In genomic region chr15:89408512-89409183, GRCh38 we compare ENCODE assay signal across 12 cellular contexts.
DNase-seq lines count a peak whose midpoint lies in the region; ATAC-seq and TF ChIP-seq lines count a peak whose summit lies in the region.
"Had no signal": no experiment of that assay in that cellular context is flagged by ENCODE, and none has a peak within 500 bp of the region (broad histone marks: within the 10 kb centered on the region; RNA-seq: fewer than 3 reads in every experiment).

No MANE protein-coding gene starts in this region.

- CTCF ChIA-PET in mammary epithelial cell (lab: Charles Lee; ENCODE audit: low non-redundant PET), result no interaction called here

- H3K27ac ChIP-seq in mammary epithelial cell (ENCODE audit: insufficient read depth, low read depth, low read length) (no peak overlapping the region), thoracic aorta (no peak overlapping the region)
- H3K27ac ChIP-seq: esophagus squamous epithelium, right atrium auricular region had no signal

- peak overlapping the region; percentile 41 for H3K4me2 ChIP-seq in mammary epithelial cell (ENCODE audit: insufficient read depth, low read depth, low read length)

- WGBS in mammary epithelial cell (ENCODE audit: low coverage, missing lambda C conversion rate), result 23% methylated on average over 31 of the region's 32 CpGs

- H3K4me3 ChIP-seq in mammary epithelial cell (replicated peaks in 1 of 3; ENCODE audit: insufficient read depth in 1 of 3, low read depth in 2 of 3, low read length in 3 of 3), result no peak overlapping the region
- H3K4me3 ChIP-seq in thoracic aorta, result peak overlapping the region; percentile 60

- ATAC-seq in memory B cell (ENCODE audit: low read depth), result no peak
- ATAC-seq in thoracic aorta (ENCODE audit: insufficient number of reproducible peaks, low FRiP score, low read depth), result no peak
- ATAC-seq in GM19035 (IDR thresholded peaks at IDR 0.05; ENCODE audit: unreplicated experiment), result no peak

- H3K27me3 Mint-ChIP-seq in memory B cell, result peaks cover 39% of the 10 kb centered on the region
- H3K27me3 Mint-ChIP-seq in mesothelial cell of epicardium (ENCODE audit: low read depth), result peaks cover 100% of the 10 kb centered on the region

- H3K9me3 ChIP-seq in mammary epithelial cell (replicated peaks; ENCODE audit: insufficient read depth, low read length) (no peaks in the 10 kb centered on the region), thoracic aorta (no peaks in the 10 kb centered on the region)
- H3K9me3 ChIP-seq: esophagus squamous epithelium, right atrium auricular region had no signal

- no peak overlapping the region for H2AFZ ChIP-seq in mammary epithelial cell (ENCODE audit: low read depth, low read length)

- no peaks in the 10 kb centered on the region for H3K79me2 ChIP-seq in mammary epithelial cell (ENCODE audit: insufficient read depth, low read length)

- H3K4me1 ChIP-seq in mammary epithelial cell (ENCODE audit: insufficient read depth, low read length) (peaks cover 17% of the 10 kb centered on the region), thoracic aorta (ENCODE audit: control insufficient read depth in 1 of 2, low read depth in 2 of 2) (peaks cover 33 to 34% of the 10 kb centered on the region in 2 donors)

- H3K4me1 Mint-ChIP-seq in memory B cell (peaks cover 14% of the 10 kb centered on the region), mesothelial cell of epicardium (peaks cover 9% of the 10 kb centered on the region)

- H3K36me3 ChIP-seq in mammary epithelial cell (ENCODE audit: insufficient read depth, low read length) (no peaks in the 10 kb centered on the region), thoracic aorta (no peaks in the 10 kb centered on the region)
- H3K36me3 ChIP-seq: esophagus squamous epithelium, right atrium auricular region had no signal

- peak overlapping the region; percentile 79 for H3K27ac Mint-ChIP-seq in memory B cell
- H3K27ac Mint-ChIP-seq in mesothelial cell of epicardium, result no peak overlapping the region

- in situ Hi-C loops in mammary epithelial cell (cut with MboI; ENCODE audit: low sequenced_read_pairs in 2 of 2), result no loop called here

- TF ChIP-seq CTCF in mammary epithelial cell (conservative IDR thresholded peaks at IDR 0.05 in 1 of 2, IDR thresholded peaks at IDR 0.05 in 1 of 2; ENCODE audit: extremely low read depth in 1 of 2, insufficient read depth in 1 of 2, low read depth in 1 of 2, low read length in 2 of 2) (no peak), thoracic aorta (IDR thresholded peaks at IDR 0.05) (no peak), mesothelial cell of epicardium (IDR thresholded peaks at IDR 0.05; ENCODE audit: unreplicated experiment) (no peak)

- H3K9ac ChIP-seq in mammary epithelial cell (ENCODE audit: insufficient read depth, low read length), result no peak overlapping the region

- no TSS peak for BruUV-seq in mammary epithelial cell (replicated peaks; lab: Mats Ljungman, UMichigan)

- intact Hi-C loops in mammary epithelial cell (cut with micrococcal nuclease), result no loop called here

- no peaks in the 10 kb centered on the region for H3K36me3 Mint-ChIP-seq in memory B cell
- H3K36me3 Mint-ChIP-seq in mesothelial cell of epicardium, result no peaks in the 10 kb centered on the region

- no peaks in the 10 kb centered on the region for H4K20me1 ChIP-seq in mammary epithelial cell (ENCODE audit: insufficient read depth, low read length)

- peak; percentile 56 for DNase-seq in activated CD8-positive, alpha-beta memory T cell treated with anti-CD3 and anti-CD28 coated beads, Interleukin-2, amount 50 U/mL, for 48 hours
- no peak for DNase-seq in activated CD8-positive, alpha-beta memory T cell treated with anti-CD3 and anti-CD28 coated beads, Interleukin-2, amount 50 U/mL, for 4 hours
- DNase-seq in mammary epithelial cell, result no peak
- no peak for DNase-seq in memory B cell (ENCODE audit: low spot score in 2 of 2)
- no peak for DNase-seq in thoracic aorta (ENCODE audit: low spot score)
- no peak for DNase-seq in mesothelial cell of epicardium (ENCODE audit: low spot score in 2 of 2, unreplicated experiment in 2 of 2)
- DNase-seq in KG1 (lab: John Stamatoyannopoulos, UW), result no peak
- DNase-seq: AML-193, esophagus squamous epithelium, KBM-7 had no signal

- H3K9me3 Mint-ChIP-seq in memory B cell, result no peaks in the 10 kb centered on the region
- no peaks in the 10 kb centered on the region for H3K9me3 Mint-ChIP-seq in mesothelial cell of epicardium

- H3K27me3 ChIP-seq in mammary epithelial cell (ENCODE audit: insufficient read depth, low read length), result peaks cover 62% of the 10 kb centered on the region
- peaks cover 64% of the 10 kb centered on the region for H3K27me3 ChIP-seq in thoracic aorta (replicated peaks; ENCODE audit: insufficient read depth)

- dilution Hi-C loops in mammary epithelial cell (cut with HindIII; ENCODE audit: low sequenced_read_pairs), result loop anchor here (5.0 kb wide), 1 partner anchor 46 kb away; no protein-coding TSS in a partner anchor

- H3K4me3 Mint-ChIP-seq in memory B cell (peak overlapping the region; percentile 82), mesothelial cell of epicardium (no peak overlapping the region)
